In the genomic region with DNA sequence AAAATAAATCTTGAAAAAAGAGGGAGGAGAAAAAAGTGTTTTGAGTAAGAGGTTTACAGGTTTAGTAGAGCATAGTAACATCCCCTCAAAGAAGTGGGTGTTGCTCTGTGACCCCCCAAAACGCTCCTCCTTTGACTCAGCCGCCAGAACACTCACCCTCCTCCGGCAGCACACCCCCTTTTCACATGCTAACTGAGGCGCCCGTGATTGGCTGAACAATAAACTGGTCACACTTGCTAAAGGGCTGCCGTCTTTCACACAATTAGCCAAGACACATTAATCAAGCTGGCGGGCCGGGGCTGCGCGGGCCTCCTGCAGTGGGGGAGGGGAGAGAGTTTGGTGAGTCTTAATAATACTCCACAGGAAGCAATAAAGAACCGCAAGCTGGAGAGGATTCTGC, we compare ENCODE assay signal across 1 cellular context.
TF ChIP-seq lines count a peak whose summit lies in the region.

No MANE protein-coding gene starts in this region.

TF ChIP-seq in HepG2, 621 proteins besides CTCF, POLR2A, EP300 and RAD21 (continued from another document):
- TF ChIP-seq ZMAT5 (CRISPR knock-in tag; IDR thresholded peaks at IDR 0.05; ENCODE audit: borderline replicate concordance, low read depth) (no peak), NFKB2 (CRISPR knock-in tag; IDR thresholded peaks at IDR 0.05; ENCODE audit: borderline replicate concordance) (no peak), HNRNPK (IDR thresholded peaks at IDR 0.05; ENCODE audit: low read depth, low read length, poor library complexity, severe bottlenecking) (no peak), ZNF678 (CRISPR knock-in tag; IDR thresholded peaks at IDR 0.05) (no peak)
- TF ChIP-seq, protein P1, sequence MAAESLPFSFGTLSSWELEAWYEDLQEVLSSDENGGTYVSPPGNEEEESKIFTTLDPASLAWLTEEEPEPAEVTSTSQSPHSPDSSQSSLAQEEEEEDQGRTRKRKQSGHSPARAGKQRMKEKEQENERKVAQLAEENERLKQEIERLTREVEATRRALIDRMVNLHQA (CRISPR knock-in tag; IDR thresholded peaks at IDR 0.05), result no peak
